ENCODE assay signal across 1 cellular context in the genomic region with DNA sequence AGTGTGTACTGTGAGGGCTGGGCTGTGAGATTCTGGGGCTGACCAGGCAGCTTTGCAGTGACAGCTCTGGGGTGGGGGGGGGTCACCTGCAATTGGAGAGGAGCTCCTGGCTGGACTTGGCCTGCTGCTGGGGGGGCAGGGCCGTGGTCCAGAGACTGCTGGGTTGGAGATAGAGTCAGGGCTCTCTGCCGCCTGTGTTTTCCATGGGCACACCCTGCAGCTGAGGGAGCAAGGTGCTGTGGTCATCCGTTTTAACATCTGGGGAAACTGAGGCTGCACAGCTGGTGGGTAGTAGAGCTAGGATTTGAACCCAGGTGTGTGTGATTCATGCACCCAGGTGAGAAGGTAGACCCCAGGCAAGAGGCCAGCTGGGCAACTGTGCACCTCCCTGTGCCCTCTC.
TF ChIP-seq lines count a peak whose summit lies in the region.

No MANE protein-coding gene starts in this region.

TF ChIP-seq in HepG2, 621 proteins besides CTCF, POLR2A, EP300 and RAD21:
- TF ChIP-seq ZMYM4 (CRISPR knock-in tag; IDR thresholded peaks at IDR 0.05): no peak
- TF ChIP-seq, protein P1, sequence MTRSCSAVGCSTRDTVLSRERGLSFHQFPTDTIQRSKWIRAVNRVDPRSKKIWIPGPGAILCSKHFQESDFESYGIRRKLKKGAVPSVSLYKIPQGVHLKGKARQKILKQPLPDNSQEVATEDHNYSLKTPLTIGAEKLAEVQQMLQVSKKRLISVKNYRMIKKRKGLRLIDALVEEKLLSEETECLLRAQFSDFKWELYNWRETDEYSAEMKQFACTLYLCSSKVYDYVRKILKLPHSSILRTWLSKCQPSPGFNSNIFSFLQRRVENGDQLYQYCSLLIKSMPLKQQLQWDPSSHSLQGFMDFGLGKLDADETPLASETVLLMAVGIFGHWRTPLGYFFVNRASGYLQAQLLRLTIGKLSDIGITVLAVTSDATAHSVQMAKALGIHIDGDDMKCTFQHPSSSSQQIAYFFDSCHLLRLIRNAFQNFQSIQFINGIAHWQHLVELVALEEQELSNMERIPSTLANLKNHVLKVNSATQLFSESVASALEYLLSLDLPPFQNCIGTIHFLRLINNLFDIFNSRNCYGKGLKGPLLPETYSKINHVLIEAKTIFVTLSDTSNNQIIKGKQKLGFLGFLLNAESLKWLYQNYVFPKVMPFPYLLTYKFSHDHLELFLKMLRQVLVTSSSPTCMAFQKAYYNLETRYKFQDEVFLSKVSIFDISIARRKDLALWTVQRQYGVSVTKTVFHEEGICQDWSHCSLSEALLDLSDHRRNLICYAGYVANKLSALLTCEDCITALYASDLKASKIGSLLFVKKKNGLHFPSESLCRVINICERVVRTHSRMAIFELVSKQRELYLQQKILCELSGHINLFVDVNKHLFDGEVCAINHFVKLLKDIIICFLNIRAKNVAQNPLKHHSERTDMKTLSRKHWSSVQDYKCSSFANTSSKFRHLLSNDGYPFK (CRISPR knock-in tag; IDR thresholded peaks at IDR 0.05; ENCODE audit: borderline replicate concordance): 0 out of 2 replicates have a peak, but pooled peaks have one; percentile 33
- TF ChIP-seq SRY (CRISPR knock-in tag; IDR thresholded peaks at IDR 0.05): 0 out of 2 replicates have a peak, but pooled peaks have one; percentile 25
- TF ChIP-seq, protein P2, sequence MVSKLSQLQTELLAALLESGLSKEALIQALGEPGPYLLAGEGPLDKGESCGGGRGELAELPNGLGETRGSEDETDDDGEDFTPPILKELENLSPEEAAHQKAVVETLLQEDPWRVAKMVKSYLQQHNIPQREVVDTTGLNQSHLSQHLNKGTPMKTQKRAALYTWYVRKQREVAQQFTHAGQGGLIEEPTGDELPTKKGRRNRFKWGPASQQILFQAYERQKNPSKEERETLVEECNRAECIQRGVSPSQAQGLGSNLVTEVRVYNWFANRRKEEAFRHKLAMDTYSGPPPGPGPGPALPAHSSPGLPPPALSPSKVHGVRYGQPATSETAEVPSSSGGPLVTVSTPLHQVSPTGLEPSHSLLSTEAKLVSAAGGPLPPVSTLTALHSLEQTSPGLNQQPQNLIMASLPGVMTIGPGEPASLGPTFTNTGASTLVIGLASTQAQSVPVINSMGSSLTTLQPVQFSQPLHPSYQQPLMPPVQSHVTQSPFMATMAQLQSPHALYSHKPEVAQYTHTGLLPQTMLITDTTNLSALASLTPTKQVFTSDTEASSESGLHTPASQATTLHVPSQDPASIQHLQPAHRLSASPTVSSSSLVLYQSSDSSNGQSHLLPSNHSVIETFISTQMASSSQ (IDR thresholded peaks at IDR 0.05; ENCODE audit: low read depth): no peak
- TF ChIP-seq, protein P2 (CRISPR knock-in tag; IDR thresholded peaks at IDR 0.05; ENCODE audit: borderline replicate concordance): no peak
TF ChIP-seq in HepG2: peak in this region for 2.
